In the genomic region with DNA sequence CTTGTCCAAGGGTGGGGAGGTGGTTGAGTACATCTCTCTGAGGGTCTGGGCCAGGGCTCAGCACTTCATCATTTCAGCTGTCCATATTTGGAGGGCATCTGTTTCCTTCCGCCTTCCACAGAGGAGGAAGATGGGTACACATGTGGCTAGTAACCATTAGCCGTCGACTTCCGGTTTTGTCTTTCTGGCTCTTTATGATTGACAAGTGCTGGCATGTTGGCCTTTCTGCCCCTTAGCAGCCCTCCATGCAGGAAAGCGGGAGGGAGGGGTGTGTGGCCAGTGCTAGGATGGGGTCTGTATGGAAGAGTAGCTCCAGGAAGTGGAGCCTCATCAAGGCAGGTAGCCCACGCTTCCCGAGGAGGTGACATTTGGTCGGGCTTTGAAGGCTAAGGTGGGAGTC, we compare ENCODE assay signal across 8 cellular contexts.
DNase-seq lines count a peak whose midpoint lies in the region; ATAC-seq and TF ChIP-seq lines count a peak whose summit lies in the region.

No MANE protein-coding gene starts in this region.

- H3K27me3 ChIP-seq in breast epithelium (no peaks in the 10 kb centered on the region), RWPE2 (ENCODE audit: insufficient read depth, poor library complexity, severe bottlenecking) (no peaks in the 10 kb centered on the region)
- H3K27me3 ChIP-seq in effector memory CD4-positive, alpha-beta T cell (replicated peaks; ENCODE audit: control insufficient read depth, insufficient read depth, low read length, poor library complexity, severe bottlenecking), result no peaks in the 10 kb centered on the region

- peaks cover 8% of the 10 kb centered on the region for H3K36me3 Mint-ChIP-seq in MCF 10A (ENCODE audit: insufficient read depth, unreplicated experiment)
- H3K36me3 Mint-ChIP-seq in stimulated activated effector memory CD8-positive, alpha-beta T cell treated with anti-CD3 and anti-CD28 coated beads, Interleukin-12 subunit alpha, Interleukin-12 subunit beta, amount 100 ng/mL, for 72 hours, result peaks cover 5% of the 10 kb centered on the region

- DNase-seq in breast epithelium (ENCODE audit: low spot score in 2 of 2), result no peak
- no peak for DNase-seq in MCF 10A (ENCODE audit: unreplicated experiment)
- DNase-seq in RWPE2 (ENCODE audit: low spot score), result no peak
- peak in 2 of 3 donors; percentile 10 to 27 for DNase-seq in effector memory CD4-positive, alpha-beta T cell
- DNase-seq in stimulated activated effector memory CD8-positive, alpha-beta T cell treated with anti-CD3 and anti-CD28 coated beads, Interleukin-12 subunit alpha, Interleukin-12 subunit beta, amount 100 ng/mL, for 72 hours (ENCODE audit: low spot score in 2 of 2), result peak; percentile 15 to 77
- DNase-seq in NCI-H345 (lab: John Stamatoyannopoulos, UW), result no peak
- no peak for DNase-seq in NCI-H2227 (lab: John Stamatoyannopoulos, UW; ENCODE audit: unreplicated experiment)
- DNase-seq in H4 (ENCODE audit: low spot score), result no peak

- no peaks in the 10 kb centered on the region for H3K9me3 Mint-ChIP-seq in MCF 10A (ENCODE audit: unreplicated experiment)
- no peaks in the 10 kb centered on the region for H3K9me3 Mint-ChIP-seq in stimulated activated effector memory CD8-positive, alpha-beta T cell treated with anti-CD3 and anti-CD28 coated beads, Interleukin-12 subunit alpha, Interleukin-12 subunit beta, amount 100 ng/mL, for 72 hours

- peak overlapping the region; percentile 83 to 84 for H3K27ac ChIP-seq in breast epithelium
- H3K27ac ChIP-seq in RWPE2 (ENCODE audit: poor library complexity, severe bottlenecking), result peak overlapping the region; percentile 85
- peak overlapping the region; percentile 89 for H3K27ac ChIP-seq in effector memory CD4-positive, alpha-beta T cell (ENCODE audit: insufficient read depth, low read length, poor library complexity, severe bottlenecking)

- peaks cover 17% of the 10 kb centered on the region for H3K4me1 Mint-ChIP-seq in MCF 10A (ENCODE audit: insufficient read depth, unreplicated experiment)
- H3K4me1 Mint-ChIP-seq in stimulated activated effector memory CD8-positive, alpha-beta T cell treated with anti-CD3 and anti-CD28 coated beads, Interleukin-12 subunit alpha, Interleukin-12 subunit beta, amount 100 ng/mL, for 72 hours, result peaks cover 57% of the 10 kb centered on the region

- ATAC-seq in RWPE2 (ENCODE audit: low read depth), result no peak
- peak; percentile 31 for ATAC-seq in stimulated activated effector memory CD8-positive, alpha-beta T cell treated with anti-CD3 and anti-CD28 coated beads, Interleukin-12 subunit alpha, Interleukin-12 subunit beta, amount 100 ng/mL, for 72 hours

- no peak overlapping the region for H3K27ac Mint-ChIP-seq in MCF 10A (ENCODE audit: low read depth, unreplicated experiment)
- H3K27ac Mint-ChIP-seq in stimulated activated effector memory CD8-positive, alpha-beta T cell treated with anti-CD3 and anti-CD28 coated beads, Interleukin-12 subunit alpha, Interleukin-12 subunit beta, amount 100 ng/mL, for 72 hours, result peak overlapping the region; percentile 95

- TF ChIP-seq CTCF in breast epithelium (IDR thresholded peaks at IDR 0.05) (no peak), MCF 10A (IDR thresholded peaks at IDR 0.05; ENCODE audit: unreplicated experiment) (no peak), RWPE2 (IDR thresholded peaks at IDR 0.05; ENCODE audit: poor library complexity, severe bottlenecking) (no peak)

- CTCF ChIA-PET in MCF 10A (lab: Yijun Ruan, JAX), result interaction anchor here (0.6 to 1.7 kb wide), 4 partner anchors 11 to 90 kb away, joined by 3 to 6 read pairs (median 3); no protein-coding TSS in a partner anchor

- intact Hi-C loops in breast epithelium (cut with DNase I; ENCODE audit: low total_unique reads) (no loop called here), MCF 10A (cut with micrococcal nuclease) (loop anchor here (5.0 kb wide), 1 partner anchor 69 kb away; a partner anchor contains a TSS)

- H3K27me3 Mint-ChIP-seq in MCF 10A (ENCODE audit: insufficient read depth, unreplicated experiment), result no peaks in the 10 kb centered on the region

- no peaks in the 10 kb centered on the region for H3K9me3 ChIP-seq in breast epithelium
- no peaks in the 10 kb centered on the region for H3K9me3 ChIP-seq in RWPE2 (ENCODE audit: severe bottlenecking)
- H3K9me3 ChIP-seq in effector memory CD4-positive, alpha-beta T cell (ENCODE audit: control insufficient read depth, low read length), result no peaks in the 10 kb centered on the region

- H3K36me3 ChIP-seq in breast epithelium, result no peaks in the 10 kb centered on the region
- 0 out of 2 replicates have a peak, but pooled peaks cover 6% of the 10 kb centered on the region for H3K36me3 ChIP-seq in RWPE2 (ENCODE audit: low read depth)
- no peaks in the 10 kb centered on the region for H3K36me3 ChIP-seq in effector memory CD4-positive, alpha-beta T cell (ENCODE audit: control insufficient read depth, insufficient read depth, low read length)

- H3K4me3 Mint-ChIP-seq in MCF 10A (ENCODE audit: unreplicated experiment), result no peak overlapping the region
- H3K4me3 Mint-ChIP-seq in stimulated activated effector memory CD8-positive, alpha-beta T cell treated with anti-CD3 and anti-CD28 coated beads, Interleukin-12 subunit alpha, Interleukin-12 subunit beta, amount 100 ng/mL, for 72 hours, result peak overlapping the region; percentile 88

- H3K4me3 ChIP-seq in breast epithelium (no peak overlapping the region), RWPE2 (ENCODE audit: severe bottlenecking) (no peak overlapping the region)
- peak overlapping the region; percentile 53 for H3K4me3 ChIP-seq in effector memory CD4-positive, alpha-beta T cell (ENCODE audit: insufficient read depth, low read depth, low read length, poor library complexity, severe bottlenecking)

- TF ChIP-seq POLR2A in breast epithelium (IDR thresholded peaks at IDR 0.05), result no peak

- POLR2A ChIA-PET in MCF 10A (lab: Yijun Ruan, JAX), result interaction anchor here (1.4 kb wide), 1 partner anchor 12 kb away, joined by 3 read pairs; no protein-coding TSS in a partner anchor

- BruUV-seq in MCF 10A (replicated peaks; lab: Mats Ljungman, UMichigan), result no TSS peak

- H3K4me1 ChIP-seq in breast epithelium, result peaks cover 0 to 16% of the 10 kb centered on the region in 2 donors
- H3K4me1 ChIP-seq in RWPE2 (ENCODE audit: insufficient read depth, poor library complexity, severe bottlenecking), result peaks cover 30% of the 10 kb centered on the region
- H3K4me1 ChIP-seq in effector memory CD4-positive, alpha-beta T cell (ENCODE audit: control insufficient read depth, insufficient read depth, low read length, poor library complexity, severe bottlenecking), result peaks cover 40% of the 10 kb centered on the region

Comparison
In these comparisons a context has a peak if more than half of its experiments do, and no peak if none do; other contexts are left out.
1. DNase-seq: peak in effector memory CD4-positive, alpha-beta T cell (2 of 3) and stimulated activated effector memory CD8-positive, alpha-beta T cell treated with anti-CD3 and anti-CD28 coated beads, Interleukin-12 subunit alpha, Interleukin-12 subunit beta, amount 100 ng/mL, for 72 hours (2 of 2); none in breast epithelium (0 of 2), MCF 10A (single experiment), RWPE2 (single experiment), NCI-H345 (single experiment), NCI-H2227 (single experiment) and H4 (single experiment).
2. Peak in every context shown above with its lines, with median percentiles within 50 percentile points of each other: H3K27ac ChIP-seq.